ENCODE assay signal across 14 cellular contexts in genomic region chr15:31278544-31279220, GRCh38. TPM values are rescaled to one million over a fixed set of nuclear protein-coding genes. Genes with fewer than 3 reads are reported as not detected.
DNase-seq lines count a peak whose midpoint lies in the region; ATAC-seq and TF ChIP-seq lines count a peak whose summit lies in the region.
"Had no signal": no experiment of that assay in that cellular context is flagged by ENCODE, and none has a peak within 500 bp of the region (broad histone marks: within the 10 kb centered on the region; RNA-seq: fewer than 3 reads in every experiment).

No MANE protein-coding gene starts in this region.

- no peak for TF ChIP-seq POLR2A in lower leg skin (IDR thresholded peaks at IDR 0.05)
- TF ChIP-seq POLR2A in suprapubic skin (IDR thresholded peaks at IDR 0.05) = no peak

- H3K36me3 ChIP-seq in suprapubic skin = no peaks in the 10 kb centered on the region
- H3K36me3 ChIP-seq in CD4-positive, alpha-beta memory T cell (ENCODE audit: insufficient read depth, low read length) = no peaks in the 10 kb centered on the region

- TF ChIP-seq EP300 in suprapubic skin (IDR thresholded peaks at IDR 0.05) = no peak

- CTCF ChIA-PET in activated CD8-positive, alpha-beta T cell treated with anti-CD3 and anti-CD28 coated beads, Interleukin-2, amount 10 ng/mL, durations not matched to agents 7 days and 5 days (lab: Charles Lee) = no interaction called here
- CTCF ChIA-PET in activated CD8-positive, alpha-beta T cell treated with anti-CD3 and anti-CD28 coated beads for 36 hours (lab: Charles Lee) = no interaction called here
- CTCF ChIA-PET in CD4-positive, alpha-beta memory T cell (lab: Charles Lee; ENCODE audit: partially characterized antibody) = no interaction called here

- no peak for TF ChIP-seq CTCF in activated CD8-positive, alpha-beta T cell treated with anti-CD3 and anti-CD28 coated beads for 36 hours (IDR thresholded peaks at IDR 0.05)
- no peak for TF ChIP-seq CTCF in lower leg skin (IDR thresholded peaks at IDR 0.05)
- TF ChIP-seq CTCF in suprapubic skin (IDR thresholded peaks at IDR 0.05) = no peak

- peak overlapping the region; percentile 69 for H3K27ac Mint-ChIP-seq in activated CD8-positive, alpha-beta T cell treated with anti-CD3 and anti-CD28 coated beads, Interleukin-2, amount 10 ng/mL, durations not matched to agents 7 days and 5 days
- H3K27ac Mint-ChIP-seq in activated CD8-positive, alpha-beta T cell treated with anti-CD3 and anti-CD28 coated beads for 36 hours = no peak overlapping the region
- H3K27ac Mint-ChIP-seq in CD4-positive, alpha-beta memory T cell = peak overlapping the region in 3 of 7 donors; percentile 43 to 56 (median 46)

- H3K9me3 Mint-ChIP-seq in activated CD8-positive, alpha-beta T cell treated with anti-CD3 and anti-CD28 coated beads, Interleukin-2, amount 10 ng/mL, durations not matched to agents 7 days and 5 days (ENCODE audit: insufficient read depth) = no peaks in the 10 kb centered on the region
- no peaks in the 10 kb centered on the region for H3K9me3 Mint-ChIP-seq in activated CD8-positive, alpha-beta T cell treated with anti-CD3 and anti-CD28 coated beads for 36 hours
- no peaks in the 10 kb centered on the region for H3K9me3 Mint-ChIP-seq in CD4-positive, alpha-beta memory T cell
- H3K9me3 Mint-ChIP-seq: effector memory CD8-positive, alpha-beta T cell had no signal

- H3K27me3 ChIP-seq in suprapubic skin = no peaks in the 10 kb centered on the region
- no peaks in the 10 kb centered on the region for H3K27me3 ChIP-seq in CD4-positive, alpha-beta memory T cell (ENCODE audit: insufficient read depth, low read length)

- WGBS in lower leg skin, 2 donors = 94 to 98% methylated on average over 13 to 18 of the region's 18 CpGs
- WGBS in suprapubic skin = 96% methylated on average over 11 of the region's 18 CpGs

- intact Hi-C loops in activated CD8-positive, alpha-beta T cell treated with anti-CD3 and anti-CD28 coated beads for 36 hours (cut with micrococcal nuclease) = no loop called here
- intact Hi-C loops in lower leg skin (cut with DNase I; ENCODE audit: low total_unique reads) = no loop called here
- intact Hi-C loops in CD4-positive, alpha-beta memory T cell (cut with micrococcal nuclease) = no loop called here

- H3K27ac ChIP-seq in angular gyrus (ENCODE audit: low read depth, low read length) (peak overlapping the region; percentile 98), suprapubic skin (no peak overlapping the region)
- no peak overlapping the region for H3K27ac ChIP-seq in CD4-positive, alpha-beta memory T cell (ENCODE audit: low read depth, low read length)

- H3K36me3 Mint-ChIP-seq in activated CD8-positive, alpha-beta T cell treated with anti-CD3 and anti-CD28 coated beads, Interleukin-2, amount 10 ng/mL, durations not matched to agents 7 days and 5 days (ENCODE audit: low read depth) = no peaks in the 10 kb centered on the region
- H3K36me3 Mint-ChIP-seq in activated CD8-positive, alpha-beta T cell treated with anti-CD3 and anti-CD28 coated beads for 36 hours (ENCODE audit: low read depth) = no peaks in the 10 kb centered on the region
- no peaks in the 10 kb centered on the region for H3K36me3 Mint-ChIP-seq in CD4-positive, alpha-beta memory T cell

- DNase-seq in activated CD8-positive, alpha-beta T cell treated with anti-CD3 and anti-CD28 coated beads, Interleukin-2, amount 10 ng/mL, durations not matched to agents 7 days and 5 days = peak; percentile 10
- no peak for DNase-seq in activated CD8-positive, alpha-beta T cell treated with anti-CD3 and anti-CD28 coated beads for 36 hours
- DNase-seq in lower leg skin (ENCODE audit: low spot score in 2 of 2) (peak; percentile 12 to 84), suprapubic skin (ENCODE audit: low spot score in 2 of 2) (peak; percentile 58 to 76), HPDE6-E6E7 (ENCODE audit: extremely low spot score) (no peak), SW 1271 (lab: John Stamatoyannopoulos, UW) (no peak)
- DNase-seq in CD4-positive, alpha-beta memory T cell = no peak
- DNase-seq: ACHN; activated T-cell treated with anti-CD3 and anti-CD28 coated beads for 4 hours; anterior cingulate cortex; effector memory CD8-positive, alpha-beta T cell; foreskin fibroblast; NCI-H1930 had no signal

- H3K4me1 Mint-ChIP-seq in activated CD8-positive, alpha-beta T cell treated with anti-CD3 and anti-CD28 coated beads, Interleukin-2, amount 10 ng/mL, durations not matched to agents 7 days and 5 days (ENCODE audit: low read depth) = peaks cover 15% of the 10 kb centered on the region
- peaks cover 14% of the 10 kb centered on the region for H3K4me1 Mint-ChIP-seq in activated CD8-positive, alpha-beta T cell treated with anti-CD3 and anti-CD28 coated beads for 36 hours (ENCODE audit: low read depth)
- peaks cover 8 to 18% (median 15%) of the 10 kb centered on the region in 4 donors for H3K4me1 Mint-ChIP-seq in CD4-positive, alpha-beta memory T cell

- no peak for ATAC-seq in activated CD8-positive, alpha-beta T cell treated with anti-CD3 and anti-CD28 coated beads, Interleukin-2, amount 10 ng/mL, durations not matched to agents 7 days and 5 days
- no peak for ATAC-seq in activated CD8-positive, alpha-beta T cell treated with anti-CD3 and anti-CD28 coated beads for 36 hours
- ATAC-seq: effector memory CD8-positive, alpha-beta T cell had no signal

- H3K4me3 ChIP-seq in lower leg skin (ENCODE audit: low read depth, poor library complexity, severe bottlenecking) (no peak overlapping the region), suprapubic skin (no peak overlapping the region)
- no peak overlapping the region for H3K4me3 ChIP-seq in CD4-positive, alpha-beta memory T cell (ENCODE audit: low read length in 2 of 2)

- H3K9me3 ChIP-seq in suprapubic skin = no peaks in the 10 kb centered on the region
- no peaks in the 10 kb centered on the region for H3K9me3 ChIP-seq in CD4-positive, alpha-beta memory T cell (ENCODE audit: control insufficient read depth in 1 of 2, low read length in 2 of 2)

- H3K4me1 ChIP-seq in suprapubic skin = peaks cover 18% of the 10 kb centered on the region
- H3K4me1 ChIP-seq in CD4-positive, alpha-beta memory T cell (ENCODE audit: insufficient read depth, low read length) = peaks cover 6% of the 10 kb centered on the region

- POLR2A ChIA-PET in activated CD8-positive, alpha-beta T cell treated with anti-CD3 and anti-CD28 coated beads, Interleukin-2, amount 10 ng/mL, durations not matched to agents 7 days and 5 days (lab: Charles Lee) = no interaction called here
- POLR2A ChIA-PET in activated CD8-positive, alpha-beta T cell treated with anti-CD3 and anti-CD28 coated beads for 36 hours (lab: Charles Lee) = no interaction called here
- POLR2A ChIA-PET in CD4-positive, alpha-beta memory T cell (lab: Charles Lee; ENCODE audit: partially characterized antibody) = interaction anchor here (0.8 kb wide), 1 partner anchor 12 kb away, joined by 3 read pairs; no protein-coding TSS in a partner anchor

- H3K27me3 Mint-ChIP-seq in activated CD8-positive, alpha-beta T cell treated with anti-CD3 and anti-CD28 coated beads, Interleukin-2, amount 10 ng/mL, durations not matched to agents 7 days and 5 days (ENCODE audit: low read depth) = peaks cover 4% of the 10 kb centered on the region
- no peaks in the 10 kb centered on the region for H3K27me3 Mint-ChIP-seq in activated CD8-positive, alpha-beta T cell treated with anti-CD3 and anti-CD28 coated beads for 36 hours
- no peaks in the 10 kb centered on the region for H3K27me3 Mint-ChIP-seq in CD4-positive, alpha-beta memory T cell
- H3K27me3 Mint-ChIP-seq: effector memory CD8-positive, alpha-beta T cell had no signal

- no peak overlapping the region for H3K4me3 Mint-ChIP-seq in activated CD8-positive, alpha-beta T cell treated with anti-CD3 and anti-CD28 coated beads, Interleukin-2, amount 10 ng/mL, durations not matched to agents 7 days and 5 days
- no peak overlapping the region for H3K4me3 Mint-ChIP-seq in activated CD8-positive, alpha-beta T cell treated with anti-CD3 and anti-CD28 coated beads for 36 hours
- no peak overlapping the region for H3K4me3 Mint-ChIP-seq in CD4-positive, alpha-beta memory T cell
- H3K4me3 Mint-ChIP-seq: effector memory CD8-positive, alpha-beta T cell had no signal

RNA-seq across cellular contexts. Expression of gene KLF13, which starts 48.0 kb away (rescaled TPM):
- total RNA-seq in activated CD8-positive, alpha-beta T cell treated with anti-CD3 and anti-CD28 coated beads, Interleukin-2, amount 10 ng/mL, durations not matched to agents 7 days and 5 days = 100 to 1,000 TPM; 214 to 215 TPM
- 100 to 1,000 TPM; 163 to 175 TPM for total RNA-seq in activated CD8-positive, alpha-beta T cell treated with anti-CD3 and anti-CD28 coated beads for 36 hours
- total RNA-seq in lower leg skin = 100 to 1,000 TPM in 2 of 4 donors, 10 to 100 TPM in 2; 50.8 to 151 (median 98.7) TPM
- 100 to 1,000 TPM; 141 to 162 (median 145) TPM for total RNA-seq in suprapubic skin
- total RNA-seq in CD4-positive, alpha-beta memory T cell = 100 to 1,000 TPM; 197 to 202 TPM
- polyA plus RNA-seq in CD4-positive, alpha-beta memory T cell = 10 to 100 TPM; 22.0 to 82.2 TPM

Comparison
In these comparisons a context has a peak if more than half of its experiments do, and no peak if none do; other contexts are left out.
1. DNase-seq: peak in activated CD8-positive, alpha-beta T cell treated with anti-CD3 and anti-CD28 coated beads, Interleukin-2, amount 10 ng/mL, durations not matched to agents 7 days and 5 days (single experiment), lower leg skin (2 of 2) and suprapubic skin (2 of 2); none in activated CD8-positive, alpha-beta T cell treated with anti-CD3 and anti-CD28 coated beads for 36 hours (single experiment), HPDE6-E6E7 (single experiment), CD4-positive, alpha-beta memory T cell (0 of 5) and SW 1271 (0 of 2).